ENCODE assay signal across 1 cellular context in the genomic region with DNA sequence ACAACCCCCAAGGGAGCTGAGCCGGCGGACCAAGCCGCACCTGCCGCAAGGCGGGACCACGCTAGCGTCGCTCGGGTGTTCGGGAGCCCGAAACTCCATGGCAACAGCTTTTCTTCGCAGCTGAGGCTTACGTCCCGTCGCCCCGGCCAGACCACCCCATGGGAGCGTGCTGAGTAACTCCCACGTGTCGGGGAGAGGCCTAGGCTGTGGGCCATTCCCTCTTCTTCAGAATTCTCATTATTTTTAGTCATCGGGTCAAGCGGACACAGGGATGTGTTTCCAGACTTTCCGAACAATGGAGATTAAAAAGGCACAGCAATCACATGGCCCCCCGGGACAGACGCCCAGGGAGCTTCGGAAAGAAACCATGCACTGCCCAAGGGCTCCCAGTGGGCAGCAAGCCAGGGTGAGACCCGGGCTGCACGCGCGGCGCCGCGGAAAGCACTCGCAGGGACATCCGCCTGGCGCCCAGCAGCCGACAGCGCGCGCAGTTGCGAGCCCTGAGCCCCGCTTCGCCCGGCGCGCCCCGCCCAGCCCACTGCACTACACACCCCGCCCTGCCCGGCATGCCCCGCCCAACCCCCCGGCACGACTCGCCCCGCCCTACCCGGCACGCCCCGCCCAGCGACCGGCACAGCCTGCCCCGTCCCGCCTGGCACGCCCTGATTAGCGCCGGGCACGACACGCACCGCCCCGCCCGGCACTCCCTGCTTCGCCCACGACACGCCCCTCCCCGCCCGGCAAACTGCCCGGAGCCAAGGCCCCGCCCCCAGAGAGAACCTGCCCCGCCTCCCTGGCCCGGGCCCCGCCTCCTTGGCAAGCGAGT.
TF ChIP-seq lines count a peak whose summit lies in the region.

No MANE protein-coding gene starts in this region.

TF ChIP-seq in K562, 482 proteins besides CTCF, POLR2A, EP300 and RAD21 (continued from another document):
- TF ChIP-seq, protein P1, sequence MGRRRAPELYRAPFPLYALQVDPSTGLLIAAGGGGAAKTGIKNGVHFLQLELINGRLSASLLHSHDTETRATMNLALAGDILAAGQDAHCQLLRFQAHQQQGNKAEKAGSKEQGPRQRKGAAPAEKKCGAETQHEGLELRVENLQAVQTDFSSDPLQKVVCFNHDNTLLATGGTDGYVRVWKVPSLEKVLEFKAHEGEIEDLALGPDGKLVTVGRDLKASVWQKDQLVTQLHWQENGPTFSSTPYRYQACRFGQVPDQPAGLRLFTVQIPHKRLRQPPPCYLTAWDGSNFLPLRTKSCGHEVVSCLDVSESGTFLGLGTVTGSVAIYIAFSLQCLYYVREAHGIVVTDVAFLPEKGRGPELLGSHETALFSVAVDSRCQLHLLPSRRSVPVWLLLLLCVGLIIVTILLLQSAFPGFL (CRISPR knock-in tag; IDR thresholded peaks at IDR 0.05), result no peak
- TF ChIP-seq, protein P2, sequence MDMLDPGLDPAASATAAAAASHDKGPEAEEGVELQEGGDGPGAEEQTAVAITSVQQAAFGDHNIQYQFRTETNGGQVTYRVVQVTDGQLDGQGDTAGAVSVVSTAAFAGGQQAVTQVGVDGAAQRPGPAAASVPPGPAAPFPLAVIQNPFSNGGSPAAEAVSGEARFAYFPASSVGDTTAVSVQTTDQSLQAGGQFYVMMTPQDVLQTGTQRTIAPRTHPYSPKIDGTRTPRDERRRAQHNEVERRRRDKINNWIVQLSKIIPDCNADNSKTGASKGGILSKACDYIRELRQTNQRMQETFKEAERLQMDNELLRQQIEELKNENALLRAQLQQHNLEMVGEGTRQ (CRISPR knock-in tag; IDR thresholded peaks at IDR 0.05), result no peak
- TF ChIP-seq HDAC2 (IDR thresholded peaks at IDR 0.05), result peak; percentile 36; the same call in 1 of the 2 replicates
- TF ChIP-seq, protein P3, sequence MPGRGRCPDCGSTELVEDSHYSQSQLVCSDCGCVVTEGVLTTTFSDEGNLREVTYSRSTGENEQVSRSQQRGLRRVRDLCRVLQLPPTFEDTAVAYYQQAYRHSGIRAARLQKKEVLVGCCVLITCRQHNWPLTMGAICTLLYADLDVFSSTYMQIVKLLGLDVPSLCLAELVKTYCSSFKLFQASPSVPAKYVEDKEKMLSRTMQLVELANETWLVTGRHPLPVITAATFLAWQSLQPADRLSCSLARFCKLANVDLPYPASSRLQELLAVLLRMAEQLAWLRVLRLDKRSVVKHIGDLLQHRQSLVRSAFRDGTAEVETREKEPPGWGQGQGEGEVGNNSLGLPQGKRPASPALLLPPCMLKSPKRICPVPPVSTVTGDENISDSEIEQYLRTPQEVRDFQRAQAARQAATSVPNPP (IDR thresholded peaks at IDR 0.05; ENCODE audit: borderline replicate concordance, insufficient read depth, insufficient read length), result no peak
- TF ChIP-seq, protein P4, sequence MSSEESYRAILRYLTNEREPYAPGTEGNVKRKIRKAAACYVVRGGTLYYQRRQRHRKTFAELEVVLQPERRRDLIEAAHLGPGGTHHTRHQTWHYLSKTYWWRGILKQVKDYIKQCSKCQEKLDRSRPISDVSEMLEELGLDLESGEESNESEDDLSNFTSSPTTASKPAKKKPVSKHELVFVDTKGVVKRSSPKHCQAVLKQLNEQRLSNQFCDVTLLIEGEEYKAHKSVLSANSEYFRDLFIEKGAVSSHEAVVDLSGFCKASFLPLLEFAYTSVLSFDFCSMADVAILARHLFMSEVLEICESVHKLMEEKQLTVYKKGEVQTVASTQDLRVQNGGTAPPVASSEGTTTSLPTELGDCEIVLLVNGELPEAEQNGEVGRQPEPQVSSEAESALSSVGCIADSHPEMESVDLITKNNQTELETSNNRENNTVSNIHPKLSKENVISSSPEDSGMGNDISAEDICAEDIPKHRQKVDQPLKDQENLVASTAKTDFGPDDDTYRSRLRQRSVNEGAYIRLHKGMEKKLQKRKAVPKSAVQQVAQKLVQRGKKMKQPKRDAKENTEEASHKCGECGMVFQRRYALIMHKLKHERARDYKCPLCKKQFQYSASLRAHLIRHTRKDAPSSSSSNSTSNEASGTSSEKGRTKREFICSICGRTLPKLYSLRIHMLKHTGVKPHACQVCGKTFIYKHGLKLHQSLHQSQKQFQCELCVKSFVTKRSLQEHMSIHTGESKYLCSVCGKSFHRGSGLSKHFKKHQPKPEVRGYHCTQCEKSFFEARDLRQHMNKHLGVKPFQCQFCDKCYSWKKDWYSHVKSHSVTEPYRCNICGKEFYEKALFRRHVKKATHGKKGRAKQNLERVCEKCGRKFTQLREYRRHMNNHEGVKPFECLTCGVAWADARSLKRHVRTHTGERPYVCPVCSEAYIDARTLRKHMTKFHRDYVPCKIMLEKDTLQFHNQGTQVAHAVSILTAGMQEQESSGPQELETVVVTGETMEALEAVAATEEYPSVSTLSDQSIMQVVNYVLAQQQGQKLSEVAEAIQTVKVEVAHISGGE (CRISPR knock-in tag; IDR thresholded peaks at IDR 0.05), result no peak
- 0 out of 2 replicates have a peak, but pooled peaks have one; percentile 11 for TF ChIP-seq ZBTB7A (IDR thresholded peaks at IDR 0.05; ENCODE audit: borderline replicate concordance, control insufficient read depth, low read depth, low read length)
- TF ChIP-seq, protein P5, sequence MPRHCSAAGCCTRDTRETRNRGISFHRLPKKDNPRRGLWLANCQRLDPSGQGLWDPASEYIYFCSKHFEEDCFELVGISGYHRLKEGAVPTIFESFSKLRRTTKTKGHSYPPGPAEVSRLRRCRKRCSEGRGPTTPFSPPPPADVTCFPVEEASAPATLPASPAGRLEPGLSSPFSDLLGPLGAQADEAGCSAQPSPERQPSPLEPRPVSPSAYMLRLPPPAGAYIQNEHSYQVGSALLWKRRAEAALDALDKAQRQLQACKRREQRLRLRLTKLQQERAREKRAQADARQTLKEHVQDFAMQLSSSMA (CRISPR knock-in tag; IDR thresholded peaks at IDR 0.05), result no peak
- TF ChIP-seq TCF3 (CRISPR knock-in tag; IDR thresholded peaks at IDR 0.05), result peak; percentile 48
- TF ChIP-seq TBL1XR1 (IDR thresholded peaks at IDR 0.05; ENCODE audit: low read length in 2 of 2), result no peak
- TF ChIP-seq HNRNPLL (IDR thresholded peaks at IDR 0.05; ENCODE audit: low read depth, low read length, poor library complexity, severe bottlenecking), result peak; percentile 52
- TF ChIP-seq YBX1 (IDR thresholded peaks at IDR 0.05), result no peak
- TF ChIP-seq, protein P6, sequence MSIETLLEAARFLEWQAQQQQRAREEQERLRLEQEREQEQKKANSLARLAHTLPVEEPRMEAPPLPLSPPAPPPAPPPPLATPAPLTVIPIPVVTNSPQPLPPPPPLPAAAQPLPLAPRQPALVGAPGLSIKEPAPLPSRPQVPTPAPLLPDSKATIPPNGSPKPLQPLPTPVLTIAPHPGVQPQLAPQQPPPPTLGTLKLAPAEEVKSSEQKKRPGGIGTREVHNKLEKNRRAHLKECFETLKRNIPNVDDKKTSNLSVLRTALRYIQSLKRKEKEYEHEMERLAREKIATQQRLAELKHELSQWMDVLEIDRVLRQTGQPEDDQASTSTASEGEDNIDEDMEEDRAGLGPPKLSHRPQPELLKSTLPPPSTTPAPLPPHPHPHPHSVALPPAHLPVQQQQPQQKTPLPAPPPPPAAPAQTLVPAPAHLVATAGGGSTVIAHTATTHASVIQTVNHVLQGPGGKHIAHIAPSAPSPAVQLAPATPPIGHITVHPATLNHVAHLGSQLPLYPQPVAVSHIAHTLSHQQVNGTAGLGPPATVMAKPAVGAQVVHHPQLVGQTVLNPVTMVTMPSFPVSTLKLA (conservative IDR thresholded peaks at IDR 0.05), result peak; percentile 22 to 52; a peak in 1 of 4 replicates
- TF ChIP-seq SNRNP70 (optimal IDR thresholded peaks at IDR 0.05; ENCODE audit: low read depth, low read length), result no peak
- no peak for TF ChIP-seq NR2C1 (IDR thresholded peaks at IDR 0.05)
- no peak for TF ChIP-seq NR2C1 (tag; IDR thresholded peaks at IDR 0.05)
- no peak for TF ChIP-seq ATF1 (CRISPR knock-in tag; IDR thresholded peaks at IDR 0.05)
- 0 out of 2 replicates have a peak, but pooled peaks have one; percentile 12 for TF ChIP-seq ATF1 (tag; IDR thresholded peaks at IDR 0.05)
- TF ChIP-seq NFYB (IDR thresholded peaks at IDR 0.05; ENCODE audit: extremely low read depth, insufficient read length), result no peak
- TF ChIP-seq RB1 (IDR thresholded peaks at IDR 0.05; ENCODE audit: low read depth), result peak; percentile 60
- peak; percentile 2 for TF ChIP-seq RBBP5 (IDR thresholded peaks at IDR 0.05; ENCODE audit: borderline replicate concordance, insufficient read depth, low read length, poor library complexity, severe bottlenecking)
- TF ChIP-seq RBFOX2 (IDR thresholded peaks at IDR 0.05; ENCODE audit: low read depth, low read length), result peak; percentile 74
- no peak for TF ChIP-seq KLF10 (CRISPR knock-in tag; IDR thresholded peaks at IDR 0.05)
- TF ChIP-seq CREBBP (IDR thresholded peaks at IDR 0.05; ENCODE audit: low read depth, low read length), result no peak
- peak; percentile 53 for TF ChIP-seq CXXC5 (CRISPR knock-in tag; IDR thresholded peaks at IDR 0.05)
- TF ChIP-seq SP1 (CRISPR knock-in tag; IDR thresholded peaks at IDR 0.05), result 0 out of 2 replicates have a peak, but pooled peaks have one; percentile 24
- no peak for TF ChIP-seq ZNF766 (CRISPR knock-in tag; conservative IDR thresholded peaks at IDR 0.05)
- no peak for TF ChIP-seq ERF (CRISPR knock-in tag; IDR thresholded peaks at IDR 0.05)
- TF ChIP-seq RFX1 (IDR thresholded peaks at IDR 0.05), result peak; percentile 77
- TF ChIP-seq, protein P7, sequence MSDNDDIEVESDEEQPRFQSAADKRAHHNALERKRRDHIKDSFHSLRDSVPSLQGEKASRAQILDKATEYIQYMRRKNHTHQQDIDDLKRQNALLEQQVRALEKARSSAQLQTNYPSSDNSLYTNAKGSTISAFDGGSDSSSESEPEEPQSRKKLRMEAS (CRISPR knock-in tag; IDR thresholded peaks at IDR 0.05), result peak; percentile 60
- TF ChIP-seq, protein P8, sequence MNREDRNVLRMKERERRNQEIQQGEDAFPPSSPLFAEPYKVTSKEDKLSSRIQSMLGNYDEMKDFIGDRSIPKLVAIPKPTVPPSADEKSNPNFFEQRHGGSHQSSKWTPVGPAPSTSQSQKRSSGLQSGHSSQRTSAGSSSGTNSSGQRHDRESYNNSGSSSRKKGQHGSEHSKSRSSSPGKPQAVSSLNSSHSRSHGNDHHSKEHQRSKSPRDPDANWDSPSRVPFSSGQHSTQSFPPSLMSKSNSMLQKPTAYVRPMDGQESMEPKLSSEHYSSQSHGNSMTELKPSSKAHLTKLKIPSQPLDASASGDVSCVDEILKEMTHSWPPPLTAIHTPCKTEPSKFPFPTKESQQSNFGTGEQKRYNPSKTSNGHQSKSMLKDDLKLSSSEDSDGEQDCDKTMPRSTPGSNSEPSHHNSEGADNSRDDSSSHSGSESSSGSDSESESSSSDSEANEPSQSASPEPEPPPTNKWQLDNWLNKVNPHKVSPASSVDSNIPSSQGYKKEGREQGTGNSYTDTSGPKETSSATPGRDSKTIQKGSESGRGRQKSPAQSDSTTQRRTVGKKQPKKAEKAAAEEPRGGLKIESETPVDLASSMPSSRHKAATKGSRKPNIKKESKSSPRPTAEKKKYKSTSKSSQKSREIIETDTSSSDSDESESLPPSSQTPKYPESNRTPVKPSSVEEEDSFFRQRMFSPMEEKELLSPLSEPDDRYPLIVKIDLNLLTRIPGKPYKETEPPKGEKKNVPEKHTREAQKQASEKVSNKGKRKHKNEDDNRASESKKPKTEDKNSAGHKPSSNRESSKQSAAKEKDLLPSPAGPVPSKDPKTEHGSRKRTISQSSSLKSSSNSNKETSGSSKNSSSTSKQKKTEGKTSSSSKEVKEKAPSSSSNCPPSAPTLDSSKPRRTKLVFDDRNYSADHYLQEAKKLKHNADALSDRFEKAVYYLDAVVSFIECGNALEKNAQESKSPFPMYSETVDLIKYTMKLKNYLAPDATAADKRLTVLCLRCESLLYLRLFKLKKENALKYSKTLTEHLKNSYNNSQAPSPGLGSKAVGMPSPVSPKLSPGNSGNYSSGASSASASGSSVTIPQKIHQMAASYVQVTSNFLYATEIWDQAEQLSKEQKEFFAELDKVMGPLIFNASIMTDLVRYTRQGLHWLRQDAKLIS (CRISPR knock-in tag; IDR thresholded peaks at IDR 0.05), result no peak
TF ChIP-seq in K562: peak in this region for 38.
